Comparison of ENCODE assay signal across 14 cellular contexts in genomic region chr15:84099181-84099580, GRCh38.
DNase-seq lines count a peak whose midpoint lies in the region; ATAC-seq, FAIRE-seq and TF ChIP-seq lines count a peak whose summit lies in the region.
"Had no signal": no experiment of that assay in that cellular context is flagged by ENCODE, and none has a peak within 500 bp of the region (broad histone marks: within the 10 kb centered on the region; RNA-seq: fewer than 3 reads in every experiment).

No MANE protein-coding gene starts in this region.

- peaks cover 0 to 4% of the 10 kb centered on the region in 2 donors for H3K4me1 ChIP-seq in neuronal stem cell (ENCODE audit: control insufficient read depth in 2 of 2, insufficient read depth in 1 of 2, low read depth in 1 of 2, low read length in 2 of 2)
- no peaks in the 10 kb centered on the region for H3K4me1 ChIP-seq in testis
- H3K4me1 ChIP-seq: tibial artery had no signal

- peak; percentile 27 for DNase-seq in NAMALWA (ENCODE audit: low spot score)
- DNase-seq in bronchial epithelial cell (ENCODE audit: low read depth), result peak; percentile 47
- no peak for DNase-seq in neuronal stem cell (ENCODE audit: low spot score)
- DNase-seq in activated CD4-positive, alpha-beta T cell treated with anti-CD3 and anti-CD28 coated beads, Interleukin-2, amount 50 U/mL, for 4 hours, result no peak
- no peak for DNase-seq in testis
- DNase-seq: NCI-H2081 treated with DMSO at 0.1 percent for 48 hours; stimulated activated CD4-positive, alpha-beta T cell treated with anti-CD3 and anti-CD28 coated beads, Interleukin-4, amount 100 ng/mL, for 4 hours had no signal

- TF ChIP-seq CTCF in bronchial epithelial cell (IDR thresholded peaks at IDR 0.05; ENCODE audit: insufficient read depth, low read length, severe bottlenecking) (no peak), testis (IDR thresholded peaks at IDR 0.05) (no peak)

- H3K27me3 ChIP-seq in bronchial epithelial cell (ENCODE audit: control insufficient read depth, insufficient read depth, low read length) (no peaks in the 10 kb centered on the region), neuronal stem cell (ENCODE audit: control insufficient read depth in 3 of 3, insufficient read depth in 3 of 3, low read depth in 1 of 3, low read length in 3 of 3) (no peaks in the 10 kb centered on the region), testis (no peaks in the 10 kb centered on the region)
- H3K27me3 ChIP-seq: hepatocyte, tibial artery had no signal

- no peak overlapping the region for H4K91ac ChIP-seq in neuronal stem cell (ENCODE audit: low read depth, low read length, poor library complexity)

- no peaks in the 10 kb centered on the region for H3K9me3 Mint-ChIP-seq in activated T-helper 17 cell treated with anti-CD3 and anti-CD28 coated beads, Interleukin-2, amount 50 U/mL, for 72 hours
- H3K9me3 Mint-ChIP-seq: neural crest cell had no signal

- peaks cover 17% of the 10 kb centered on the region for H3K27me3 Mint-ChIP-seq in activated T-helper 17 cell treated with anti-CD3 and anti-CD28 coated beads, Interleukin-2, amount 50 U/mL, for 72 hours

- H3K36me3 ChIP-seq in bronchial epithelial cell (ENCODE audit: control insufficient read depth, insufficient read depth, low read length), result no peaks in the 10 kb centered on the region
- no peaks in the 10 kb centered on the region for H3K36me3 ChIP-seq in neuronal stem cell (replicated peaks in 1 of 2; ENCODE audit: control insufficient read depth in 2 of 2, insufficient read depth in 2 of 2, low read length in 2 of 2)
- H3K36me3 ChIP-seq in testis (ENCODE audit: low read depth, missing control alignments), result no peaks in the 10 kb centered on the region
- H3K36me3 ChIP-seq: tibial artery had no signal

- no peak overlapping the region for H3K18ac ChIP-seq in neuronal stem cell (ENCODE audit: low read length)

- intact Hi-C loops in testis (cut with DNase I; ENCODE audit: low total_unique reads), result no loop called here

- no peaks in the 10 kb centered on the region for H3K36me3 Mint-ChIP-seq in activated T-helper 17 cell treated with anti-CD3 and anti-CD28 coated beads, Interleukin-2, amount 50 U/mL, for 72 hours (ENCODE audit: low read depth)

- no peak overlapping the region for H3K4me3 ChIP-seq in bronchial epithelial cell (ENCODE audit: low read depth, low read length)
- no peak overlapping the region for H3K4me3 ChIP-seq in neuronal stem cell (ENCODE audit: low read length in 2 of 2)
- H3K4me3 ChIP-seq in testis, result no peak overlapping the region
- H3K4me3 ChIP-seq: coronary artery, hepatocyte, tibial artery had no signal

- H3K27ac Mint-ChIP-seq in activated T-helper 17 cell treated with anti-CD3 and anti-CD28 coated beads, Interleukin-2, amount 50 U/mL, for 72 hours, result no peak overlapping the region

- H3K4me3 Mint-ChIP-seq in activated T-helper 17 cell treated with anti-CD3 and anti-CD28 coated beads, Interleukin-2, amount 50 U/mL, for 72 hours, result no peak overlapping the region
- H3K4me3 Mint-ChIP-seq: neural crest cell had no signal

- H3K9me3 ChIP-seq in neuronal stem cell (replicated peaks in 1 of 2; ENCODE audit: control insufficient read depth in 2 of 2, insufficient read depth in 1 of 2, low read depth in 1 of 2, low read length in 2 of 2), result no peaks in the 10 kb centered on the region
- no peaks in the 10 kb centered on the region for H3K9me3 ChIP-seq in testis
- H3K9me3 ChIP-seq: tibial artery had no signal

- WGBS in neuronal stem cell (ENCODE audit: extremely low coverage in 2 of 2, insufficient read length in 2 of 2, insufficient replicate concordance in 1 of 2), 2 donors, result no CpG with 5 or more reads among the region's 1 CpG
- WGBS in testis, 2 donors, result 9 to 13% methylated on average over 1 of the region's 1 CpG

- no peak overlapping the region for H3K9ac ChIP-seq in neuronal stem cell (ENCODE audit: low read depth, low read length, poor library complexity)

- H3K27ac ChIP-seq in neuronal stem cell (replicated peaks; ENCODE audit: low read length), result no peak overlapping the region
- H3K27ac ChIP-seq in testis, result no peak overlapping the region
- H3K27ac ChIP-seq: coronary artery, hepatocyte, tibial artery had no signal

- no peak overlapping the region for H3K4me2 ChIP-seq in neuronal stem cell (ENCODE audit: insufficient read depth, low read length, poor library complexity, severe bottlenecking)
- H3K4me2 ChIP-seq: hepatocyte had no signal

- no peak overlapping the region for H2BK15ac ChIP-seq in neuronal stem cell (ENCODE audit: low read length)

- no peak overlapping the region for H2BK12ac ChIP-seq in neuronal stem cell (ENCODE audit: low read length)

- H3K4me1 Mint-ChIP-seq in activated T-helper 17 cell treated with anti-CD3 and anti-CD28 coated beads, Interleukin-2, amount 50 U/mL, for 72 hours, result no peaks in the 10 kb centered on the region

- no peak overlapping the region for H3K14ac ChIP-seq in neuronal stem cell (ENCODE audit: low read length)

- H3K23ac ChIP-seq in neuronal stem cell (ENCODE audit: low read depth, low read length, poor library complexity), result no peak overlapping the region

- H2AFZ ChIP-seq in neuronal stem cell (ENCODE audit: low read length), result peak overlapping the region; percentile 76
- H2AFZ ChIP-seq: hepatocyte had no signal

- no peak overlapping the region for H3K4ac ChIP-seq in neuronal stem cell (ENCODE audit: low read length)

- FAIRE-seq in bronchial epithelial cell (lab: Jason Lieb, UNC), result no peak

- no peak overlapping the region for H2BK120ac ChIP-seq in neuronal stem cell (ENCODE audit: low read depth, low read length)

- peak; percentile 63 for ATAC-seq in GM19043 (IDR thresholded peaks at IDR 0.05; ENCODE audit: low read depth, unreplicated experiment)
- ATAC-seq in GM21381 (IDR thresholded peaks at IDR 0.05; ENCODE audit: unreplicated experiment), result no peak
- no peak for ATAC-seq in activated T-helper 17 cell treated with anti-CD3 and anti-CD28 coated beads, Interleukin-2, amount 50 U/mL, for 72 hours (replicated peaks)

- no peak overlapping the region for H4K8ac ChIP-seq in neuronal stem cell (ENCODE audit: low read depth, low read length)

- TF ChIP-seq POLR2A in testis (IDR thresholded peaks at IDR 0.05), result no peak

- no peaks in the 10 kb centered on the region for H3K79me1 ChIP-seq in neuronal stem cell (ENCODE audit: low read depth, low read length)

- H2BK5ac ChIP-seq in neuronal stem cell (ENCODE audit: low read length), result no peak overlapping the region

- H2AK5ac ChIP-seq in neuronal stem cell (ENCODE audit: low read depth, low read length), result no peak overlapping the region

Comparison
In these comparisons a context has a peak if more than half of its experiments do, and no peak if none do; other contexts are left out.
1. DNase-seq: peak in NAMALWA (single experiment) and bronchial epithelial cell (single experiment); none in neuronal stem cell (single experiment), activated CD4-positive, alpha-beta T cell treated with anti-CD3 and anti-CD28 coated beads, Interleukin-2, amount 50 U/mL, for 4 hours (0 of 2) and testis (single experiment).